Comparison of ENCODE assay signal across 1 cellular context in genomic region chr10:116168329-116168728, GRCh38.
TF ChIP-seq lines count a peak whose summit lies in the region.

No MANE protein-coding gene starts in this region.

TF ChIP-seq in WTC11, 78 proteins besides CTCF, POLR2A, EP300 and RAD21 (continued from another document):
- TF ChIP-seq ATF6 (CRISPR knock-in tag; IDR thresholded peaks at IDR 0.05): no peak
